ENCODE assay signal across 1 cellular context in the genomic region with DNA sequence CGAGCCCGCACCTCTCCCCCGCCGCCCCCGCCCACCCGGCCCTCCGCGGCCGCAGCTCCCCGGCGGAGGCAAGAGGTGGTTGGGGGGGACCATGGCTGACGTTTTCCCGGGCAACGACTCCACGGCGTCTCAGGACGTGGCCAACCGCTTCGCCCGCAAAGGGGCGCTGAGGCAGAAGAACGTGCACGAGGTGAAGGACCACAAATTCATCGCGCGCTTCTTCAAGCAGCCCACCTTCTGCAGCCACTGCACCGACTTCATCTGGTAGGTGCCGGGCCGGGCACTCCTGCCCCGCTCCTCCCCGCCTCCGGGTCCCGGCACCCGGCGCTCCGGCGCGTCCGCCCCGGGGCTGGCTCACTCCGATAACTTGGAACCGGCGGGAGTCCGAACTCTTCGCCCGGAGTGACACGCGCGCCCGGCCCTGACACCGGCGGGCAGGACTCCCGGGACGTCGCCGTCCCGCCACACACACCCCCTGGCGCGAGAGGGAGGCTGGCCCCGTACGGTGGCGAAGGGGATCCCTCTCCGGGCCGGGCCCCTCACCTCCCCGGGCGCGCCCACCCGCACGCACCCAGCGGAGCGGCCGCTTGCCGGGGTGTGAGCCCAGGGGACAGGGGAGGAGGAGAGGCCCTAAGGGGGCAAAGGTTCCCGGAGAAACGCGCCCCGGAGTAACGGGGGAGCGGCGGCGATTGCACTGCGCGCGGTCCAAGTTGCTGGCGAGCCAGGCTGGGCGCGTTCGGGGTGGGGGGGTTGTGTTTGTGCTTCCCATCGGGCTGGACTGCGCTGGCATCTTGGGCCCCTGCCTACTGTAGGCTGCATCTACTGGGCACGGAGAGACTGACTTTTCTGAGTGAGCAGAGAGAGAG.
TF ChIP-seq lines count a peak whose summit lies in the region.

No MANE protein-coding gene starts in this region.

TF ChIP-seq in HepG2, 621 proteins besides CTCF, POLR2A, EP300 and RAD21 (continued from another document and continues in another):
- TF ChIP-seq DDIT3 (CRISPR knock-in tag; IDR thresholded peaks at IDR 0.05) (no peak), ZNF572 (CRISPR knock-in tag; IDR thresholded peaks at IDR 0.05) (peak; percentile 75; the same call in 1 of the 2 replicates), BORCS8-MEF2B (CRISPR knock-in tag; IDR thresholded peaks at IDR 0.05) (peak; percentile 76), SAP130 (CRISPR knock-in tag; IDR thresholded peaks at IDR 0.05; ENCODE audit: low read depth) (peak; percentile 68), PAX8 (CRISPR knock-in tag; IDR thresholded peaks at IDR 0.05; ENCODE audit: borderline replicate concordance) (no peak; the same call in 1 of the 2 replicates), ZNF839 (CRISPR knock-in tag; IDR thresholded peaks at IDR 0.05; ENCODE audit: borderline replicate concordance) (0 out of 2 replicates have a peak, but pooled peaks have one; percentile 68), ZMYM3 (CRISPR knock-in tag; IDR thresholded peaks at IDR 0.05) (no peak), ZNF124 (CRISPR knock-in tag; IDR thresholded peaks at IDR 0.05) (no peak), STAG1 (CRISPR knock-in tag; IDR thresholded peaks at IDR 0.05) (peak; percentile 24), EHMT2 (IDR thresholded peaks at IDR 0.05; ENCODE audit: borderline replicate concordance, low read depth, low read length) (no peak), TEAD2 (CRISPR knock-in tag; IDR thresholded peaks at IDR 0.05) (no peak), ZNF263 (CRISPR knock-in tag; IDR thresholded peaks at IDR 0.05) (peak; percentile 52; the same call in 1 of the 2 replicates), ZBTB39 (CRISPR knock-in tag; IDR thresholded peaks at IDR 0.05) (no peak), DRAP1 (CRISPR knock-in tag; IDR thresholded peaks at IDR 0.05) (no peak), THAP9 (CRISPR knock-in tag; IDR thresholded peaks at IDR 0.05; ENCODE audit: borderline replicate concordance) (peak; percentile 63; the same call in 1 of the 2 replicates), NR2C2 (CRISPR knock-in tag; IDR thresholded peaks at IDR 0.05; ENCODE audit: borderline replicate concordance) (peak; percentile 39; the same call in 1 of the 2 replicates), NONO (IDR thresholded peaks at IDR 0.05) (no peak), NONO (CRISPR knock-in tag; conservative IDR thresholded peaks at IDR 0.05) (peak; percentile 80), TOE1 (CRISPR knock-in tag; IDR thresholded peaks at IDR 0.05) (no peak), TBX2 (CRISPR knock-in tag; IDR thresholded peaks at IDR 0.05; ENCODE audit: borderline replicate concordance) (no peak; the same call in 1 of the 2 replicates), MAF1 (CRISPR knock-in tag; IDR thresholded peaks at IDR 0.05; ENCODE audit: borderline replicate concordance) (0 out of 2 replicates have a peak, but pooled peaks have one; percentile 56), POGZ (CRISPR knock-in tag; IDR thresholded peaks at IDR 0.05) (peak; percentile 24; the same call in 1 of the 2 replicates), ZNF709 (CRISPR knock-in tag; IDR thresholded peaks at IDR 0.05) (peak; percentile 44; the same call in 1 of the 2 replicates), MAZ (IDR thresholded peaks at IDR 0.05; ENCODE audit: borderline replicate concordance, low read depth, low read length) (no peak), MAZ (CRISPR knock-in tag; IDR thresholded peaks at IDR 0.05; ENCODE audit: low read depth) (no peak; the same call in none of the 2 replicates), ZNF317 (CRISPR knock-in tag; IDR thresholded peaks at IDR 0.05) (peak; percentile 76; the same call in 1 of the 2 replicates), ZNF430 (CRISPR knock-in tag; IDR thresholded peaks at IDR 0.05) (peak; percentile 78), ZNF788 (CRISPR knock-in tag; IDR thresholded peaks at IDR 0.05; ENCODE audit: borderline replicate concordance) (peak; percentile 8; the same call in 1 of the 2 replicates), JUN (CRISPR knock-in tag; IDR thresholded peaks at IDR 0.05) (0 out of 2 replicates have a peak, but pooled peaks have one; percentile 2), TAF15 (IDR thresholded peaks at IDR 0.05; ENCODE audit: low read depth, low read length, poor library complexity, severe bottlenecking) (peak; percentile 90), GPBP1L1 (CRISPR knock-in tag; IDR thresholded peaks at IDR 0.05) (no peak), SRY (CRISPR knock-in tag; IDR thresholded peaks at IDR 0.05) (0 out of 2 replicates have a peak, but pooled peaks have one; percentile 2), DMAP1 (CRISPR knock-in tag; IDR thresholded peaks at IDR 0.05) (peak; percentile 47; the same call in 1 of the 2 replicates)
- TF ChIP-seq, protein P1, sequence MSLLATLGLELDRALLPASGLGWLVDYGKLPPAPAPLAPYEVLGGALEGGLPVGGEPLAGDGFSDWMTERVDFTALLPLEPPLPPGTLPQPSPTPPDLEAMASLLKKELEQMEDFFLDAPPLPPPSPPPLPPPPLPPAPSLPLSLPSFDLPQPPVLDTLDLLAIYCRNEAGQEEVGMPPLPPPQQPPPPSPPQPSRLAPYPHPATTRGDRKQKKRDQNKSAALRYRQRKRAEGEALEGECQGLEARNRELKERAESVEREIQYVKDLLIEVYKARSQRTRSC (CRISPR knock-in tag; IDR thresholded peaks at IDR 0.05; ENCODE audit: low read depth), result no peak
- TF ChIP-seq, protein P2, sequence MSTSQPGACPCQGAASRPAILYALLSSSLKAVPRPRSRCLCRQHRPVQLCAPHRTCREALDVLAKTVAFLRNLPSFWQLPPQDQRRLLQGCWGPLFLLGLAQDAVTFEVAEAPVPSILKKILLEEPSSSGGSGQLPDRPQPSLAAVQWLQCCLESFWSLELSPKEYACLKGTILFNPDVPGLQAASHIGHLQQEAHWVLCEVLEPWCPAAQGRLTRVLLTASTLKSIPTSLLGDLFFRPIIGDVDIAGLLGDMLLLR (CRISPR knock-in tag; IDR thresholded peaks at IDR 0.05), result 0 out of 2 replicates have a peak, but pooled peaks have one; percentile 57
- TF ChIP-seq, protein P3, sequence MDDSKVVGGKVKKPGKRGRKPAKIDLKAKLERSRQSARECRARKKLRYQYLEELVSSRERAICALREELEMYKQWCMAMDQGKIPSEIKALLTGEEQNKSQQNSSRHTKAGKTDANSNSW (CRISPR knock-in tag; IDR thresholded peaks at IDR 0.05; ENCODE audit: borderline replicate concordance), result no peak
- TF ChIP-seq, protein P4, sequence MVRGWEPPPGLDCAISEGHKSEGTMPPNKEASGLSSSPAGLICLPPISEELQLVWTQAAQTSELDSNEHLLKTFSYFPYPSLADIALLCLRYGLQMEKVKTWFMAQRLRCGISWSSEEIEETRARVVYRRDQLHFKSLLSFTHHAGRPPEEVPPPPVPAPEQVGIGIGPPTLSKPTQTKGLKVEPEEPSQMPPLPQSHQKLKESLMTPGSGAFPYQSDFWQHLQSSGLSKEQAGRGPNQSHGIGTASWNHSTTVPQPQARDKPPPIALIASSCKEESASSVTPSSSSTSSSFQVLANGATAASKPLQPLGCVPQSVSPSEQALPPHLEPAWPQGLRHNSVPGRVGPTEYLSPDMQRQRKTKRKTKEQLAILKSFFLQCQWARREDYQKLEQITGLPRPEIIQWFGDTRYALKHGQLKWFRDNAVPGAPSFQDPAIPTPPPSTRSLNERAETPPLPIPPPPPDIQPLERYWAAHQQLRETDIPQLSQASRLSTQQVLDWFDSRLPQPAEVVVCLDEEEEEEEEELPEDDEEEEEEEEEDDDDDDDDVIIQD (CRISPR knock-in tag; IDR thresholded peaks at IDR 0.05; ENCODE audit: low read depth), result peak; percentile 9; the same call in 1 of the 2 replicates
- TF ChIP-seq, protein P5, sequence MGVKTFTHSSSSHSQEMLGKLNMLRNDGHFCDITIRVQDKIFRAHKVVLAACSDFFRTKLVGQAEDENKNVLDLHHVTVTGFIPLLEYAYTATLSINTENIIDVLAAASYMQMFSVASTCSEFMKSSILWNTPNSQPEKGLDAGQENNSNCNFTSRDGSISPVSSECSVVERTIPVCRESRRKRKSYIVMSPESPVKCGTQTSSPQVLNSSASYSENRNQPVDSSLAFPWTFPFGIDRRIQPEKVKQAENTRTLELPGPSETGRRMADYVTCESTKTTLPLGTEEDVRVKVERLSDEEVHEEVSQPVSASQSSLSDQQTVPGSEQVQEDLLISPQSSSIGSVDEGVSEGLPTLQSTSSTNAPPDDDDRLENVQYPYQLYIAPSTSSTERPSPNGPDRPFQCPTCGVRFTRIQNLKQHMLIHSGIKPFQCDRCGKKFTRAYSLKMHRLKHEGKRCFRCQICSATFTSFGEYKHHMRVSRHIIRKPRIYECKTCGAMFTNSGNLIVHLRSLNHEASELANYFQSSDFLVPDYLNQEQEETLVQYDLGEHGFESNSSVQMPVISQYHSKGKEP (CRISPR knock-in tag; IDR thresholded peaks at IDR 0.05), result no peak
- TF ChIP-seq, protein P6, sequence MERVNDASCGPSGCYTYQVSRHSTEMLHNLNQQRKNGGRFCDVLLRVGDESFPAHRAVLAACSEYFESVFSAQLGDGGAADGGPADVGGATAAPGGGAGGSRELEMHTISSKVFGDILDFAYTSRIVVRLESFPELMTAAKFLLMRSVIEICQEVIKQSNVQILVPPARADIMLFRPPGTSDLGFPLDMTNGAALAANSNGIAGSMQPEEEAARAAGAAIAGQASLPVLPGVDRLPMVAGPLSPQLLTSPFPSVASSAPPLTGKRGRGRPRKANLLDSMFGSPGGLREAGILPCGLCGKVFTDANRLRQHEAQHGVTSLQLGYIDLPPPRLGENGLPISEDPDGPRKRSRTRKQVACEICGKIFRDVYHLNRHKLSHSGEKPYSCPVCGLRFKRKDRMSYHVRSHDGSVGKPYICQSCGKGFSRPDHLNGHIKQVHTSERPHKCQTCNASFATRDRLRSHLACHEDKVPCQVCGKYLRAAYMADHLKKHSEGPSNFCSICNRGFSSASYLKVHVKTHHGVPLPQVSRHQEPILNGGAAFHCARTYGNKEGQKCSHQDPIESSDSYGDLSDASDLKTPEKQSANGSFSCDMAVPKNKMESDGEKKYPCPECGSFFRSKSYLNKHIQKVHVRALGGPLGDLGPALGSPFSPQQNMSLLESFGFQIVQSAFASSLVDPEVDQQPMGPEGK (CRISPR knock-in tag; IDR thresholded peaks at IDR 0.05), result no peak; the same call in 1 of the 2 replicates
